Comparison of ENCODE assay signal across 11 cellular contexts in the genomic region with DNA sequence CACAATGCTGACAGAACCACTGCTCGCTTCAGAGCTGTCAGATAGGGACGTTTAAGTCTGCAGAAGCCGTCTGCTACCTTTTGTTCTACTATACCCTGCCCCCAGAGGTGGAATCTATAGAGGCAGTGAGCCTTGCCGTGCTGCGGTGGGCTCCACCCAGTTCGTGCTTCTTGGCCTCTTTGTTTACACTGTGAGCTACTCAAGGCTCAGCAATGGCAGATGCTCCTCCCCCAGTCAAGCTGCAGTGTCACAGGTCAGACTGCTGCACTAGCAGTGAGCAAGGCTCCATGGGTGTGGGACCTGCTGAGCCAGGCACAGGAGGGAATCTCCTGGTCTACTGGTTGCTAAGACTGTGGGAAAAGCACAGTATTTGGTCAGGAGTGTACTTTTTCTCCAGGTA. TPM values are rescaled to one million over a fixed set of nuclear protein-coding genes. Genes with fewer than 3 reads are reported as not detected.
DNase-seq lines count a peak whose midpoint lies in the region; TF ChIP-seq lines count a peak whose summit lies in the region.
"Had no signal": no experiment of that assay in that cellular context is flagged by ENCODE, and none has a peak within 500 bp of the region (broad histone marks: within the 10 kb centered on the region; RNA-seq: fewer than 3 reads in every experiment).

No MANE protein-coding gene starts in this region.

- H3K27me3 ChIP-seq in endodermal cell (ENCODE audit: control insufficient read depth, insufficient read depth, low read length, poor library complexity, severe bottlenecking): no peaks in the 10 kb centered on the region

- 25 to 39% methylated on average over 5 to 6 of the region's 6 CpGs for WGBS in endodermal cell (ENCODE audit: insufficient coverage in 1 of 2, insufficient read length in 1 of 2), 2 experiments

- peak overlapping the region; percentile 46 for H3K4me3 ChIP-seq in endodermal cell (ENCODE audit: low read length)
- H3K4me3 ChIP-seq: skin epidermis had no signal

- peaks cover 13% of the 10 kb centered on the region for H3K9me3 Mint-ChIP-seq in endodermal cell

- no peak overlapping the region for H3K27ac Mint-ChIP-seq in endodermal cell
- H3K27ac Mint-ChIP-seq: activated naive CD8-positive, alpha-beta T cell treated with anti-CD3 and anti-CD28 coated beads, Interleukin-2, amount 10 ng/mL, durations not matched to agents 7 days and 5 days; stimulated activated naive CD8-positive, alpha-beta T cell treated with anti-CD3 and anti-CD28 coated beads, Interleukin-15, Interleukin-2, amounts not matched to agents 100 ng/mL and 50 ng/mL, for 24 hours had no signal

- no peaks in the 10 kb centered on the region for H3K27me3 Mint-ChIP-seq in endodermal cell (ENCODE audit: insufficient read depth)
- H3K27me3 Mint-ChIP-seq: activated naive CD8-positive, alpha-beta T cell treated with anti-CD3 and anti-CD28 coated beads, Interleukin-2, amount 10 ng/mL, durations not matched to agents 7 days and 5 days; stimulated activated naive CD8-positive, alpha-beta T cell treated with anti-CD3 and anti-CD28 coated beads, Interleukin-15, Interleukin-2, amounts not matched to agents 100 ng/mL and 50 ng/mL, for 24 hours had no signal

- H3K4me3 Mint-ChIP-seq in endodermal cell: peak overlapping the region; percentile 18
- H3K4me3 Mint-ChIP-seq: activated naive CD8-positive, alpha-beta T cell treated with anti-CD3 and anti-CD28 coated beads, Interleukin-2, amount 10 ng/mL, durations not matched to agents 7 days and 5 days; stimulated activated naive CD8-positive, alpha-beta T cell treated with anti-CD3 and anti-CD28 coated beads, Interleukin-15, Interleukin-2, amounts not matched to agents 100 ng/mL and 50 ng/mL, for 24 hours had no signal

- H3K4me1 Mint-ChIP-seq in endodermal cell: peaks cover 13% of the 10 kb centered on the region
- H3K4me1 Mint-ChIP-seq: activated naive CD8-positive, alpha-beta T cell treated with anti-CD3 and anti-CD28 coated beads, Interleukin-2, amount 10 ng/mL, durations not matched to agents 7 days and 5 days had no signal

- peak; percentile 64 for TF ChIP-seq CTCF in endodermal cell (conservative IDR thresholded peaks at IDR 0.05)

- H3K4me1 ChIP-seq in endodermal cell (ENCODE audit: control insufficient read depth, insufficient read depth, low read length): peaks cover 5% of the 10 kb centered on the region

- no peak overlapping the region for H3K27ac ChIP-seq in endodermal cell (ENCODE audit: low read depth, low read length)
- H3K27ac ChIP-seq: skin epidermis had no signal

- H3K9me3 ChIP-seq in endodermal cell (ENCODE audit: control insufficient read depth, low read length): no peaks in the 10 kb centered on the region

- H3K36me3 Mint-ChIP-seq in endodermal cell (ENCODE audit: low read depth): no peaks in the 10 kb centered on the region
- H3K36me3 Mint-ChIP-seq: activated naive CD8-positive, alpha-beta T cell treated with anti-CD3 and anti-CD28 coated beads, Interleukin-2, amount 10 ng/mL, durations not matched to agents 7 days and 5 days had no signal

- H3K9ac ChIP-seq in endodermal cell (ENCODE audit: extremely low read depth, low read length, poor library complexity, severe bottlenecking): no peak overlapping the region

- DNase-seq in NCI-H2107 treated with DMSO at 0.1 percent for 48 hours (lab: John Stamatoyannopoulos, UW; ENCODE audit: unreplicated experiment) (peak; percentile 3), NCI-H2107 (lab: John Stamatoyannopoulos, UW) (no peak), NCI-H526 treated with DMSO at 0.1 percent for 48 hours (lab: John Stamatoyannopoulos, UW) (peak; percentile 58), endodermal cell (peak; percentile 93), retina (peak; percentile 12), NCI-H1092 treated with DMSO at 0.1 percent for 48 hours (lab: John Stamatoyannopoulos, UW) (no peak), middle frontal gyrus (ENCODE audit: extremely low spot score, low spot score) (no peak)
- DNase-seq in stimulated activated CD4-positive, alpha-beta T cell treated with anti-CD3 and anti-CD28 coated beads, Interleukin-4, amount 100 ng/mL, for 24 hours: no peak
- DNase-seq: activated naive CD8-positive, alpha-beta T cell treated with anti-CD3 and anti-CD28 coated beads, Interleukin-2, amount 10 ng/mL, durations not matched to agents 7 days and 5 days had no signal

- H3K36me3 ChIP-seq in endodermal cell (ENCODE audit: control insufficient read depth, insufficient read depth, low read length): no peaks in the 10 kb centered on the region

RNA-seq across cellular contexts. Expression of gene LEPR, which starts 47.1 kb away (rescaled TPM):
- total RNA-seq in endodermal cell: 10 to 100 TPM in 1 of 2 donors, 1 to 10 TPM in 1; 7.2 to 11.1 TPM
- 6.2 TPM for polyA plus RNA-seq in endodermal cell (2013, experiment 1 of 2)
- 7.4 TPM for polyA plus RNA-seq in endodermal cell (2013, experiment 2 of 2)

RNA-seq across cellular contexts. Expression of gene LEPROT, which starts 47.1 kb away (rescaled TPM):
- 10 to 100 TPM; 19.7 to 49.0 TPM for total RNA-seq in endodermal cell
- 33.6 TPM for polyA plus RNA-seq in endodermal cell (2013, experiment 1 of 2)
- 28.9 TPM for polyA plus RNA-seq in endodermal cell (2013, experiment 2 of 2)

Comparison
In these comparisons a context has a peak if more than half of its experiments do, and no peak if none do; other contexts are left out.
1. DNase-seq: peak in NCI-H2107 treated with DMSO at 0.1 percent for 48 hours (single experiment), NCI-H526 treated with DMSO at 0.1 percent for 48 hours (single experiment), endodermal cell (single experiment) and retina (single experiment); none in NCI-H2107 (single experiment), NCI-H1092 treated with DMSO at 0.1 percent for 48 hours (single experiment), middle frontal gyrus (single experiment) and stimulated activated CD4-positive, alpha-beta T cell treated with anti-CD3 and anti-CD28 coated beads, Interleukin-4, amount 100 ng/mL, for 24 hours (single experiment).